In the genomic region with DNA sequence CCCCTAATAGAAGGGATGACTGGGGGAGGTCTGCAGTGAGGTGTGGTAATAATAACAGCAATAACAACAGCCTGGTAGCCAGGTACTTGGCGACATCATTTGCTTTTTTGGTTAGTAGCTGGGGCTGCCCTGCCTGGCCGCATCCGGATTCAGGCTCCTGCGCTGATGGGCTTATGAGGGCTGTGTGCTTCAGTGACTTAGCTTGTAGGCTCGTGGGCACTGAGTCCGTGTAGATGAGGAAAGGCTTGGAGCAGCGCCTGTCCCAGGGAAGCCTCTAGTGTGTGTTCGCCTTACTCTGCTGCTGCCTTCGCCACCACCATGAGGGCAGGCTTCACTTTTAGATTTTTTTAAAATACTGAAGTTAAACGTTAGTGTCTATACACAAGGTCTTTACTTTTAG, we compare ENCODE assay signal across 34 cellular contexts.
"Had no signal": no experiment of that assay in that cellular context is flagged by ENCODE, and none has a peak within 500 bp of the region (broad histone marks: within the 10 kb centered on the region; RNA-seq: fewer than 3 reads in every experiment).

No MANE protein-coding gene starts in this region.

- H3K27ac Mint-ChIP-seq: activated CD4-positive, alpha-beta memory T cell treated with anti-CD3 and anti-CD28 coated beads, Interleukin-2, amount 10 ng/mL, durations not matched to agents 7 days and 5 days; activated CD8-positive, alpha-beta memory T cell treated with anti-CD3 and anti-CD28 coated beads, Interleukin-2, amount 10 ng/mL, durations not matched to agents 7 days and 5 days; activated naive CD4-positive, alpha-beta T cell treated with anti-CD3 and anti-CD28 coated beads for 36 hours; activated T-helper 17 cell treated with anti-CD3 and anti-CD28 coated beads, Interleukin-2, amount 50 U/mL, for 72 hours; T-cell; T-helper 17 cell had no signal

- DNase-seq: activated CD4-positive, alpha-beta memory T cell treated with anti-CD3 and anti-CD28 coated beads, Interleukin-2, amount 10 ng/mL, durations not matched to agents 7 days and 5 days; activated CD4-positive, alpha-beta T cell treated with anti-CD3 and anti-CD28 coated beads for 1 hour; activated CD4-positive, alpha-beta T cell treated with anti-CD3 and anti-CD28 coated beads for 48 hours; activated CD4-positive, CD25-positive, alpha-beta regulatory T cell; activated CD8-positive, alpha-beta memory T cell treated with anti-CD3 and anti-CD28 coated beads for 24 hours; activated CD8-positive, alpha-beta memory T cell treated with anti-CD3 and anti-CD28 coated beads, Interleukin-2, amount 10 ng/mL, durations not matched to agents 7 days and 5 days; activated CD8-positive, alpha-beta memory T cell treated with anti-CD3 and anti-CD28 coated beads, Interleukin-2, amount 50 U/mL, for 48 hours; activated gamma-delta T cell treated with Interleukin-2 at 50 U/mL for 16 hours; activated naive CD4-positive, alpha-beta T cell treated with anti-CD3 and anti-CD28 coated beads for 36 hours; activated T-cell treated with anti-CD3 and anti-CD28 coated beads, Interleukin-2, amount 50 U/mL, for 48 hours; adrenal gland; body of pancreas; NCI-H1105; NCI-H1417 treated with DMSO at 0.1 percent for 48 hours; NCI-H1694; NCI-H2029; NCI-H345; NCI-H510A; NCI-H526; NCI-H748 treated with DMSO at 0.1 percent for 48 hours; NK-92 treated with Interleukin-12 subunit alpha and Interleukin-12 subunit beta, amount 100 ng/mL, for 24 hours; PC-3; Peyer's patch; SIG-M5; T-cell; T-helper 17 cell; T-helper 9 cell; WERI-Rb-1 had no signal

- H3K27me3 Mint-ChIP-seq: activated CD4-positive, alpha-beta memory T cell treated with anti-CD3 and anti-CD28 coated beads, Interleukin-2, amount 10 ng/mL, durations not matched to agents 7 days and 5 days; activated CD8-positive, alpha-beta memory T cell treated with anti-CD3 and anti-CD28 coated beads, Interleukin-2, amount 10 ng/mL, durations not matched to agents 7 days and 5 days; activated T-helper 17 cell treated with anti-CD3 and anti-CD28 coated beads, Interleukin-2, amount 50 U/mL, for 72 hours; T-cell; T-helper 17 cell had no signal

- ATAC-seq: activated CD8-positive, alpha-beta memory T cell treated with anti-CD3 and anti-CD28 coated beads, Interleukin-2, amount 10 ng/mL, durations not matched to agents 7 days and 5 days; activated naive CD4-positive, alpha-beta T cell treated with anti-CD3 and anti-CD28 coated beads, Interleukin-2, amount 50 U/mL, for 72 hours; activated T-helper 17 cell treated with anti-CD3 and anti-CD28 coated beads, Interleukin-2, amount 50 U/mL, for 72 hours; body of pancreas; PC-3; Right ventricle myocardium inferior; SK-N-SH treated with all-trans-retinoic acid at 6 μM for 48 hours; T-cell; T-helper 17 cell had no signal

- H3K4me3 Mint-ChIP-seq: activated CD4-positive, alpha-beta memory T cell treated with anti-CD3 and anti-CD28 coated beads, Interleukin-2, amount 10 ng/mL, durations not matched to agents 7 days and 5 days; activated CD8-positive, alpha-beta memory T cell treated with anti-CD3 and anti-CD28 coated beads, Interleukin-2, amount 10 ng/mL, durations not matched to agents 7 days and 5 days; activated naive CD4-positive, alpha-beta T cell treated with anti-CD3 and anti-CD28 coated beads for 36 hours; activated T-helper 17 cell treated with anti-CD3 and anti-CD28 coated beads, Interleukin-2, amount 50 U/mL, for 72 hours; T-cell; T-helper 17 cell had no signal

- H3K36me3 ChIP-seq: breast epithelium had no signal

- FAIRE-seq: astrocyte had no signal

- H3K9me3 Mint-ChIP-seq: activated CD4-positive, alpha-beta memory T cell treated with anti-CD3 and anti-CD28 coated beads, Interleukin-2, amount 10 ng/mL, durations not matched to agents 7 days and 5 days; activated naive CD4-positive, alpha-beta T cell treated with anti-CD3 and anti-CD28 coated beads for 36 hours; activated naive CD4-positive, alpha-beta T cell treated with anti-CD3 and anti-CD28 coated beads, Interleukin-2, amount 50 U/mL, for 72 hours; activated T-helper 17 cell treated with anti-CD3 and anti-CD28 coated beads, Interleukin-2, amount 50 U/mL, for 72 hours; T-cell had no signal

- H3K9me3 ChIP-seq: adrenal gland, body of pancreas, breast epithelium, Peyer's patch had no signal

- H3K4me1 ChIP-seq: breast epithelium had no signal

- H3K27ac ChIP-seq: adrenal gland, body of pancreas, breast epithelium, Peyer's patch, WERI-Rb-1 had no signal

- H3K27me3 ChIP-seq: adrenal gland, body of pancreas, breast epithelium, Peyer's patch had no signal

- H3K4me3 ChIP-seq: adrenal gland, body of pancreas, breast epithelium, Peyer's patch had no signal
